Comparison of ENCODE assay signal across 19 cellular contexts in genomic region chr10:3255616-3256015, GRCh38.
A peak's percentile ranks its signal among the peaks of the same experiment; 100 is the strongest.
DNase-seq lines count a peak whose midpoint lies in the region; ATAC-seq and TF ChIP-seq lines count a peak whose summit lies in the region.
"Had no signal": no experiment of that assay in that cellular context is flagged by ENCODE, and none has a peak within 500 bp of the region (broad histone marks: within the 10 kb centered on the region; RNA-seq: fewer than 3 reads in every experiment).

No MANE protein-coding gene starts in this region.

- DNase-seq in cardiac septum (ENCODE audit: low spot score) (peak; percentile 41), left ventricle myocardium inferior (no peak), sciatic nerve (ENCODE audit: low spot score) (no peak), uterus (no peak), AG20443 (ENCODE audit: low spot score) (no peak), SIG-M5 treated with dmso at 0.1 percent for 504 hours (lab: John Stamatoyannopoulos, UW; ENCODE audit: unreplicated experiment) (no peak)
- DNase-seq: 8988T; ACHN; Caco-2; CD4-positive, CD25-positive, alpha-beta regulatory T cell; CD8-positive, alpha-beta T cell; DMS153; DND-41; GM23248; H9 had no signal

- ATAC-seq in sciatic nerve: peak; percentile 54
- ATAC-seq: A549; CD8-positive, alpha-beta T cell; HCT116 had no signal

- H3K9me3 ChIP-seq in left ventricle myocardium inferior (replicated peaks): no peaks in the 10 kb centered on the region
- no peaks in the 10 kb centered on the region for H3K9me3 ChIP-seq in uterus
- H3K9me3 ChIP-seq: A549, BLaER1 had no signal

- no peaks in the 10 kb centered on the region for H3K27me3 ChIP-seq in left ventricle myocardium inferior (ENCODE audit: low read depth)
- H3K27me3 ChIP-seq in uterus: no peaks in the 10 kb centered on the region

- H3K27ac ChIP-seq in left ventricle myocardium inferior (replicated peaks): no peak overlapping the region
- H3K27ac ChIP-seq in uterus: peak overlapping the region; percentile 1 to 63
- H3K27ac ChIP-seq: A549, BLaER1, C4-2B, GM23248 had no signal

- H3K36me3 ChIP-seq in left ventricle myocardium inferior (no peaks in the 10 kb centered on the region), uterus (no peaks in the 10 kb centered on the region)
- H3K36me3 ChIP-seq: BLaER1 had no signal

- H3K4me1 ChIP-seq in left ventricle myocardium inferior (no peaks in the 10 kb centered on the region), uterus (no peaks in the 10 kb centered on the region)
- H3K4me1 ChIP-seq: A549, Caco-2 had no signal

- H3K4me3 ChIP-seq in left ventricle myocardium inferior: no peak overlapping the region
- no peak overlapping the region for H3K4me3 ChIP-seq in uterus
- H3K4me3 ChIP-seq: A549, BLaER1, GM23248 had no signal

- intact Hi-C loops in cardiac septum (cut with DNase I): no loop called here
- intact Hi-C loops in left ventricle myocardium inferior (cut with micrococcal nuclease): no loop called here
- intact Hi-C loops in sciatic nerve (cut with DNase I): no loop called here
- intact Hi-C loops in uterus (cut with DNase I; ENCODE audit: low total_unique reads): no loop called here

- no peak for TF ChIP-seq POLR2A in uterus (IDR thresholded peaks at IDR 0.05)

- TF ChIP-seq CTCF in left ventricle myocardium inferior (IDR thresholded peaks at IDR 0.05; ENCODE audit: borderline replicate concordance) (no peak), uterus (IDR thresholded peaks at IDR 0.05) (no peak)
